Comparison of ENCODE assay signal across 8 cellular contexts in genomic region chr9:35071814-35072460, GRCh38. TPM values are rescaled to one million over a fixed set of nuclear protein-coding genes. Genes with fewer than 3 reads are reported as not detected.
DNase-seq lines count a peak whose midpoint lies in the region; ATAC-seq and TF ChIP-seq lines count a peak whose summit lies in the region.

No MANE protein-coding gene starts in this region.

- peaks cover 17% of the 10 kb centered on the region for H3K36me3 Mint-ChIP-seq in IgD-negative memory B cell
- H3K36me3 Mint-ChIP-seq in neural progenitor cell = peaks cover 46% of the 10 kb centered on the region

- H3K9me3 Mint-ChIP-seq in IgD-negative memory B cell (no peaks in the 10 kb centered on the region), neural progenitor cell (no peaks in the 10 kb centered on the region)

- H3K4me3 ChIP-seq in DOHH2 (ENCODE audit: low read length) (peak overlapping the region; percentile 92), foreskin fibroblast (ENCODE audit: low read depth in 1 of 2, low read length in 2 of 2) (peak overlapping the region; percentile 82 to 88), neural progenitor cell (peak overlapping the region; percentile 82), stomach smooth muscle (ENCODE audit: low read length in 2 of 2) (peak overlapping the region; percentile 76 to 84)

- H3K27me3 Mint-ChIP-seq in IgD-negative memory B cell (no peaks in the 10 kb centered on the region), neural progenitor cell (ENCODE audit: insufficient read depth, low read depth) (peaks cover 5% of the 10 kb centered on the region)

- H3K4me1 Mint-ChIP-seq in IgD-negative memory B cell = peaks cover 37 to 42% (median 39%) of the 10 kb centered on the region in 3 donors
- H3K4me1 Mint-ChIP-seq in neural progenitor cell = peaks cover 41% of the 10 kb centered on the region

- H3K36me3 ChIP-seq in DOHH2 (ENCODE audit: control insufficient read depth, low read length) (peaks cover 94% of the 10 kb centered on the region), neural progenitor cell (no peaks in the 10 kb centered on the region), stomach smooth muscle (ENCODE audit: control insufficient read depth in 2 of 2, insufficient read depth in 2 of 2, low read length in 2 of 2) (peaks cover 11 to 22% of the 10 kb centered on the region in 2 donors)

- peak; percentile 50 for ATAC-seq in GM21619 (IDR thresholded peaks at IDR 0.05; ENCODE audit: unreplicated experiment)

- H3K27ac Mint-ChIP-seq in IgD-negative memory B cell (peak overlapping the region; percentile 88 to 97 (median 88)), neural progenitor cell (peak overlapping the region; percentile 83)

- H3K4me3 Mint-ChIP-seq in IgD-negative memory B cell (peak overlapping the region; percentile 89 to 97 (median 92)), neural progenitor cell (peak overlapping the region; percentile 96)

- no peaks in the 10 kb centered on the region for H3K27me3 ChIP-seq in DOHH2 (ENCODE audit: control insufficient read depth, low read length)
- no peaks in the 10 kb centered on the region for H3K27me3 ChIP-seq in neural progenitor cell
- no peaks in the 10 kb centered on the region for H3K27me3 ChIP-seq in stomach smooth muscle (ENCODE audit: control insufficient read depth in 1 of 2, insufficient read depth in 2 of 2, low read length in 2 of 2)

- TF ChIP-seq CTCF in DOHH2 (IDR thresholded peaks at IDR 0.05; ENCODE audit: low read depth, low read length, poor library complexity, severe bottlenecking) (peak; percentile 61), foreskin fibroblast (IDR thresholded peaks at IDR 0.05; ENCODE audit: low read depth, low read length) (no peak), neural progenitor cell (IDR thresholded peaks at IDR 0.05) (peak; percentile 55)

- H3K79me2 ChIP-seq in DOHH2 (ENCODE audit: control insufficient read depth, low read length) (peaks cover 57% of the 10 kb centered on the region), neural progenitor cell (ENCODE audit: low read depth) (peaks cover 59% of the 10 kb centered on the region)

- H4K20me1 ChIP-seq in DOHH2 (ENCODE audit: control insufficient read depth, insufficient read depth, low read depth, low read length) (peaks cover 44% of the 10 kb centered on the region), neural progenitor cell (ENCODE audit: low read depth) (peaks cover 47% of the 10 kb centered on the region)

- H3K9me2 ChIP-seq in DOHH2 (replicated peaks; ENCODE audit: control insufficient read depth, low read length) = no peaks in the 10 kb centered on the region

- H3K27ac ChIP-seq in DOHH2 (ENCODE audit: low read depth, low read length) = peak overlapping the region; percentile 91
- H3K27ac ChIP-seq in neural progenitor cell = peak overlapping the region; percentile 100
- peak overlapping the region; percentile 99 for H3K27ac ChIP-seq in stomach smooth muscle (ENCODE audit: low read length)

- no peak overlapping the region for H2AFZ ChIP-seq in neural progenitor cell (replicated peaks)

- peaks cover 12% of the 10 kb centered on the region for H3F3A ChIP-seq in DOHH2 (ENCODE audit: control insufficient read depth, insufficient read depth)
- peaks cover 27% of the 10 kb centered on the region for H3F3A ChIP-seq in neural progenitor cell (ENCODE audit: low read depth)

- peak overlapping the region; percentile 79 for H3K4me2 ChIP-seq in DOHH2 (ENCODE audit: low read length)
- H3K4me2 ChIP-seq in neural progenitor cell = peak overlapping the region; percentile 88

- H3K9ac ChIP-seq in neural progenitor cell (peak overlapping the region; percentile 92), stomach smooth muscle (ENCODE audit: low read length in 2 of 2) (peak overlapping the region; percentile 98)

- H3K9me3 ChIP-seq in DOHH2 (ENCODE audit: control insufficient read depth, insufficient read depth, low read length) = no peaks in the 10 kb centered on the region
- no peaks in the 10 kb centered on the region for H3K9me3 ChIP-seq in neural progenitor cell (ENCODE audit: low read depth)
- no peaks in the 10 kb centered on the region for H3K9me3 ChIP-seq in stomach smooth muscle (ENCODE audit: control insufficient read depth in 2 of 2, low read length in 2 of 2)

- DNase-seq in RKO (ENCODE audit: low spot score) (peak; percentile 87), activated gamma-delta T cell (lab: John Stamatoyannopoulos, UW) (peak; percentile 65), foreskin fibroblast (peak; percentile 74 to 94), neural progenitor cell (ENCODE audit: low spot score) (peak; percentile 93)

- peaks cover 23% of the 10 kb centered on the region for H3K4me1 ChIP-seq in DOHH2 (ENCODE audit: control insufficient read depth, low read length)
- H3K4me1 ChIP-seq in neural progenitor cell = peaks cover 15% of the 10 kb centered on the region
- H3K4me1 ChIP-seq in stomach smooth muscle (ENCODE audit: control insufficient read depth, insufficient read depth, low read length) = peaks cover 36% of the 10 kb centered on the region

RNA-seq across cellular contexts. Expression of gene VCP, which starts 0.5 kb away (rescaled TPM):
- polyA plus RNA-seq in IgD-negative memory B cell = 200 TPM
- 238 and 309 TPM in 2 replicates for total RNA-seq in neural progenitor cell (ENCODE audit: low replicate concordance)

RNA-seq across cellular contexts. Expression of gene FANCG, which starts 7.8 kb away (rescaled TPM):
- 15.9 TPM for polyA plus RNA-seq in IgD-negative memory B cell
- 89.4 and 97.1 TPM in 2 replicates for total RNA-seq in neural progenitor cell (ENCODE audit: low replicate concordance)

RNA-seq across cellular contexts. Expression of gene PIGO, which starts 24.5 kb away (rescaled TPM):
- 23.9 TPM for polyA plus RNA-seq in IgD-negative memory B cell
- 12.3 and 21.6 TPM in 2 replicates for total RNA-seq in neural progenitor cell (ENCODE audit: low replicate concordance)

RNA-seq across cellular contexts. Expression of gene STOML2, which starts 31.0 kb away (rescaled TPM):
- 89.9 TPM for polyA plus RNA-seq in IgD-negative memory B cell
- total RNA-seq in neural progenitor cell (ENCODE audit: low replicate concordance) = 114 and 130 TPM in 2 replicates

RNA-seq across cellular contexts. Expression of gene ATOSB, which starts 43.7 kb away (rescaled TPM):
- polyA plus RNA-seq in IgD-negative memory B cell = 3.5 TPM
- 8.5 and 19.8 TPM in 2 replicates for total RNA-seq in neural progenitor cell (ENCODE audit: low replicate concordance)

Comparison
In these comparisons a context has a peak if more than half of its experiments do, and no peak if none do; other contexts are left out.
1. Peak in every context shown above with its lines: DNase-seq, ATAC-seq, H3K4me3 ChIP-seq and H3K27ac ChIP-seq.